In genomic region chr12:26317942-26318565, GRCh38 we compare ENCODE assay signal across 8 cellular contexts.
DNase-seq lines count a peak whose midpoint lies in the region; ATAC-seq and TF ChIP-seq lines count a peak whose summit lies in the region.

No MANE protein-coding gene starts in this region.

- no peaks in the 10 kb centered on the region for H3K9me3 ChIP-seq in smooth muscle cell (replicated peaks; ENCODE audit: low read depth)
- no peaks in the 10 kb centered on the region for H3K9me3 ChIP-seq in effector memory CD4-positive, alpha-beta T cell (ENCODE audit: control insufficient read depth, low read length)

- peaks cover 20% of the 10 kb centered on the region for H3K9me3 Mint-ChIP-seq in MCF 10A (ENCODE audit: unreplicated experiment)

- H3F3A ChIP-seq in smooth muscle cell (ENCODE audit: low read depth) = peaks cover 3% of the 10 kb centered on the region

- H3K4me1 Mint-ChIP-seq in MCF 10A (ENCODE audit: insufficient read depth, unreplicated experiment) = peaks cover 32% of the 10 kb centered on the region

- CTCF ChIA-PET in MCF 10A (lab: Yijun Ruan, JAX) = interaction anchor here (0.6 to 2.9 kb wide), 11 partner anchors 14 to 237 kb away, joined by 3 to 12 read pairs (median 3); no protein-coding TSS in a partner anchor

- peak overlapping the region; percentile 27 for H3K4me2 ChIP-seq in smooth muscle cell

- peaks cover 3% of the 10 kb centered on the region for H3K4me1 ChIP-seq in smooth muscle cell (ENCODE audit: low read depth)
- no peaks in the 10 kb centered on the region for H3K4me1 ChIP-seq in effector memory CD4-positive, alpha-beta T cell (ENCODE audit: control insufficient read depth, insufficient read depth, low read length, poor library complexity, severe bottlenecking)

- H3K27ac ChIP-seq in smooth muscle cell (ENCODE audit: low read depth) = peak overlapping the region; percentile 90
- no peak overlapping the region for H3K27ac ChIP-seq in effector memory CD4-positive, alpha-beta T cell (ENCODE audit: insufficient read depth, low read length, poor library complexity, severe bottlenecking)

- no peaks in the 10 kb centered on the region for H3K36me3 Mint-ChIP-seq in MCF 10A (ENCODE audit: insufficient read depth, unreplicated experiment)

- no peak overlapping the region for H3K4me3 ChIP-seq in smooth muscle cell
- no peak overlapping the region for H3K4me3 ChIP-seq in effector memory CD4-positive, alpha-beta T cell (ENCODE audit: insufficient read depth, low read depth, low read length, poor library complexity, severe bottlenecking)

- H2AFZ ChIP-seq in smooth muscle cell (ENCODE audit: low read depth) = no peak overlapping the region

- H3K79me2 ChIP-seq in smooth muscle cell (ENCODE audit: low read depth) = no peaks in the 10 kb centered on the region

- peak overlapping the region; percentile 67 for H3K9ac ChIP-seq in smooth muscle cell (ENCODE audit: low read depth)

- BruUV-seq in MCF 10A (replicated peaks; lab: Mats Ljungman, UMichigan) = no TSS peak

- no peak for DNase-seq in activated CD4-positive, CD25-positive, alpha-beta regulatory T cell (lab: John Stamatoyannopoulos, UW)
- DNase-seq in MCF 10A (ENCODE audit: unreplicated experiment) (peak; percentile 92), smooth muscle cell (lab: John Stamatoyannopoulos, UW; ENCODE audit: unreplicated experiment) (no peak), iPS-NIHi7 (ENCODE audit: extremely low spot score) (no peak), NCI-H128 (lab: John Stamatoyannopoulos, UW; ENCODE audit: unreplicated experiment) (no peak)
- DNase-seq in effector memory CD4-positive, alpha-beta T cell = no peak

- no peaks in the 10 kb centered on the region for H3K27me3 Mint-ChIP-seq in MCF 10A (ENCODE audit: insufficient read depth, unreplicated experiment)

- peak overlapping the region; percentile 89 for H3K27ac Mint-ChIP-seq in MCF 10A (ENCODE audit: low read depth, unreplicated experiment)

- ATAC-seq in activated CD4-positive, CD25-positive, alpha-beta regulatory T cell treated with anti-CD3 and anti-CD28 coated beads, Interleukin-2, amount 50 U/mL, for 24 hours = peak; percentile 93 to 99
- ATAC-seq in HG03175 (IDR thresholded peaks at IDR 0.05; ENCODE audit: unreplicated experiment) = peak; percentile 75

- H3K27me3 ChIP-seq in smooth muscle cell (ENCODE audit: low read depth) = no peaks in the 10 kb centered on the region
- H3K27me3 ChIP-seq in effector memory CD4-positive, alpha-beta T cell (replicated peaks; ENCODE audit: control insufficient read depth, insufficient read depth, low read length, poor library complexity, severe bottlenecking) = no peaks in the 10 kb centered on the region

- no peak for TF ChIP-seq CTCF in MCF 10A (IDR thresholded peaks at IDR 0.05; ENCODE audit: unreplicated experiment)
- no peak for TF ChIP-seq CTCF in smooth muscle cell (IDR thresholded peaks at IDR 0.05; ENCODE audit: borderline replicate concordance, insufficient read depth, poor library complexity, severe bottlenecking)

- H3K4me3 Mint-ChIP-seq in MCF 10A (ENCODE audit: unreplicated experiment) = peak overlapping the region; percentile 53

- intact Hi-C loops in MCF 10A (cut with micrococcal nuclease) = loop anchor here (10.0 kb wide), 2 partner anchors 83 to 163 kb away; no protein-coding TSS in a partner anchor

- no peaks in the 10 kb centered on the region for H3K36me3 ChIP-seq in smooth muscle cell (ENCODE audit: low read depth)
- no peaks in the 10 kb centered on the region for H3K36me3 ChIP-seq in effector memory CD4-positive, alpha-beta T cell (ENCODE audit: control insufficient read depth, insufficient read depth, low read length)

- POLR2A ChIA-PET in MCF 10A (lab: Yijun Ruan, JAX) = interaction anchor here (0.6 to 4.5 kb wide), 25 partner anchors 9 to 568 kb away, joined by 3 to 87 read pairs (median 4); partner anchors contain the start of genes BHLHE41 and ITPR2

- no peaks in the 10 kb centered on the region for H4K20me1 ChIP-seq in smooth muscle cell (ENCODE audit: low read depth)
